ENCODE assay signal across 8 cellular contexts in genomic region chr7:73682745-73683055, GRCh38. TPM values are rescaled to one million over a fixed set of nuclear protein-coding genes. Genes with fewer than 3 reads are reported as not detected.
A peak's percentile ranks its signal among the peaks of the same experiment; 100 is the strongest.
DNase-seq lines count a peak whose midpoint lies in the region; ATAC-seq, FAIRE-seq and TF ChIP-seq lines count a peak whose summit lies in the region.

No MANE protein-coding gene starts in this region.

- WGBS in K562 (ENCODE audit: insufficient coverage, low coverage, missing lambda C conversion rate), result 1% methylated on average over 31 of the region's 33 CpGs
- WGBS in lung, 2 donors, result 1% methylated on average over 31 to 33 of the region's 33 CpGs

- H3K4me3 Mint-ChIP-seq in CD14-positive monocyte, result peak overlapping the region; percentile 97 to 98

- H3K4me2 ChIP-seq in K562 (ENCODE audit: insufficient read depth, low read length), result peak overlapping the region; percentile 94

- no TSS peak for BruUV-seq in K562 (replicated peaks; lab: Mats Ljungman, UMichigan)

- H3K27me3 ChIP-seq in K562 (ENCODE audit: control insufficient read depth in 2 of 2, insufficient read depth in 2 of 2, low read length in 2 of 2), result no peaks in the 10 kb centered on the region
- no peaks in the 10 kb centered on the region for H3K27me3 ChIP-seq in lung (ENCODE audit: control insufficient read depth, insufficient read depth)
- H3K27me3 ChIP-seq in vagina, result no peaks in the 10 kb centered on the region

- in situ Hi-C loops in K562 (cut with MboI), result no loop called here

- H3K36me3 Mint-ChIP-seq in CD14-positive monocyte, result peaks cover 35 to 44% of the 10 kb centered on the region in 2 donors

- 0 out of 2 replicates have a peak, but pooled peaks cover 7% of the 10 kb centered on the region for H4K20me1 ChIP-seq in K562 (replicated peaks; ENCODE audit: control insufficient read depth, insufficient read depth, low read length)

- TF ChIP-seq EP300 in K562 (IDR thresholded peaks at IDR 0.05; ENCODE audit: low read length), result no peak

- H3K9me3 Mint-ChIP-seq in CD14-positive monocyte, result peaks cover 0 to 4% (median 0%) of the 10 kb centered on the region in 7 donors

- CTCF ChIA-PET in K562 (lab: Yijun Ruan, JAX; ENCODE audit: low intra/inter-chr PET ratio), result no interaction called here

- H3K4me1 Mint-ChIP-seq in CD14-positive monocyte, result peaks cover 22% of the 10 kb centered on the region

- intact Hi-C loops in CD14-positive monocyte (cut with micrococcal nuclease) (loop anchor here (5.0 to 10.0 kb wide), 2 partner anchors 55 to 758 kb away; partner anchors contain the start of genes ABHD11 (in 2 of the 2) and POM121 (in 1 of the 2)), K562 (cut with micrococcal nuclease) (loop anchor here (5.0 kb wide), 1 partner anchor 35 kb away; the partner anchor contains the start of gene STX1A), vagina (cut with DNase I) (no loop called here)

- H3K27ac ChIP-seq in K562 (ENCODE audit: extremely low read depth, low read depth, low read length), result peak overlapping the region; percentile 73
- peak overlapping the region; percentile 37 to 96 for H3K27ac ChIP-seq in lung (ENCODE audit: low read depth in 1 of 2, low read length in 1 of 2)
- peak overlapping the region; percentile 70 for H3K27ac ChIP-seq in vagina

- no peaks in the 10 kb centered on the region for H3K9me3 ChIP-seq in K562 (replicated peaks; ENCODE audit: control insufficient read depth, insufficient read depth, low read depth, low read length)
- H3K9me3 ChIP-seq in lung (ENCODE audit: control insufficient read depth in 2 of 2, insufficient read depth in 1 of 2, low read length in 1 of 2), result no peaks in the 10 kb centered on the region
- H3K9me3 ChIP-seq in vagina, result no peaks in the 10 kb centered on the region

- H3K4me1 ChIP-seq in K562 (replicated peaks in 1 of 2; ENCODE audit: control insufficient read depth in 2 of 2, insufficient read depth in 2 of 2, low read length in 2 of 2) (peaks cover 35 to 45% of the 10 kb centered on the region in 2 experiments; a peak in 4 of 5 replicates), lung (ENCODE audit: control insufficient read depth in 2 of 2, insufficient read depth in 2 of 2, low read length in 2 of 2) (peaks cover 7 to 22% of the 10 kb centered on the region in 2 donors), vagina (peaks cover 55% of the 10 kb centered on the region)

- DNase-seq in CD14-positive monocyte (ENCODE audit: low spot score) (no peak), K562 (ENCODE audit: extremely low read depth in 1 of 4, low spot score in 3 of 4) (no peak), lung (ENCODE audit: low spot score) (no peak), vagina (ENCODE audit: extremely low spot score in 2 of 2) (no peak), NCI-H774 (lab: John Stamatoyannopoulos, UW) (no peak), kidney glomerular epithelial cell (lab: John Stamatoyannopoulos, UW) (no peak)

- no peaks in the 10 kb centered on the region for H3K9me1 ChIP-seq in K562 (ENCODE audit: control insufficient read depth, insufficient read depth, low read length)

- peaks cover 83% of the 10 kb centered on the region for H3K79me2 ChIP-seq in K562 (ENCODE audit: control insufficient read depth, insufficient read depth, low read length)

- H3K4me3 ChIP-seq in K562, result peak overlapping the region; percentile 99
- peak overlapping the region; percentile 99 for H3K4me3 ChIP-seq in lung
- peak overlapping the region; percentile 74 to 98 for H3K4me3 ChIP-seq in vagina

- ATAC-seq in HG02870 (IDR thresholded peaks at IDR 0.05; ENCODE audit: unreplicated experiment), result peak; percentile 5
- ATAC-seq in K562, result peak; percentile 10
- ATAC-seq in lung (ENCODE audit: insufficient read depth, low FRiP score), result no peak
- ATAC-seq in HG03432 (IDR thresholded peaks at IDR 0.05; ENCODE audit: unreplicated experiment), result no peak

- H3K27me3 Mint-ChIP-seq in CD14-positive monocyte (ENCODE audit: low read depth in 3 of 3), result peaks cover 0 to 2% (median 1%) of the 10 kb centered on the region in 3 donors

- H3K36me3 ChIP-seq in K562 (ENCODE audit: control insufficient read depth, insufficient read depth, low read length), result peaks cover 60% of the 10 kb centered on the region
- peaks cover 4 to 18% of the 10 kb centered on the region in 2 donors for H3K36me3 ChIP-seq in lung (ENCODE audit: control insufficient read depth in 2 of 2, insufficient read depth in 2 of 2, low read length in 2 of 2)
- peaks cover 0 to 14% of the 10 kb centered on the region in 2 donors for H3K36me3 ChIP-seq in vagina

- peak overlapping the region; percentile 80 to 100 for H3K9ac ChIP-seq in K562 (ENCODE audit: insufficient read depth in 1 of 2, low read depth in 2 of 2, low read length in 2 of 2)

- TF ChIP-seq RAD21 in K562 (CRISPR knock-in tag; conservative IDR thresholded peaks at IDR 0.05 in 1 of 2, IDR thresholded peaks at IDR 0.05 in 1 of 2), result no peak

- TF ChIP-seq POLR2A in K562 (conservative IDR thresholded peaks at IDR 0.05) (no peak), vagina (IDR thresholded peaks at IDR 0.05) (no peak)

- peak overlapping the region; percentile 98 for H2AFZ ChIP-seq in K562 (ENCODE audit: low read depth, low read length)

- POLR2A ChIA-PET in K562 (lab: Yijun Ruan, JAX), result interaction anchor here (0.6 kb wide), 1 partner anchor 162 kb away, joined by 3 read pairs; no protein-coding TSS in a partner anchor

- H3K27ac Mint-ChIP-seq in CD14-positive monocyte, result peak overlapping the region in 6 of 7 donors; percentile 53 to 94 (median 88)

- FAIRE-seq in K562 (lab: Jason Lieb, UNC), result no peak

- no peak for TF ChIP-seq CTCF in CD14-positive monocyte (IDR thresholded peaks at IDR 0.05)
- TF ChIP-seq CTCF in K562 (IDR thresholded peaks at IDR 0.05 in 2 of 3, conservative IDR thresholded peaks at IDR 0.05 in 1 of 3; ENCODE audit: insufficient read depth in 2 of 3, low read depth in 1 of 3, low read length in 3 of 3), result no peak
- TF ChIP-seq CTCF in lung (IDR thresholded peaks at IDR 0.05; ENCODE audit: control extremely low read depth, extremely low read depth), result no peak
- TF ChIP-seq CTCF in vagina (IDR thresholded peaks at IDR 0.05), result no peak

RNA-seq across cellular contexts. Expression of gene DNAJC30, which starts 0.6 kb away (rescaled TPM):
- polyA plus RNA-seq in CD14-positive monocyte (1 to 10 TPM; 3.2 to 5.2 TPM), K562 (2011; rRNA removed) (2.0 and 3.7 TPM in 2 replicates), K562 (2014; fragmentation: Illumina TruSeq; extraction: Trizol) (4.6 and 6.4 TPM in 2 replicates), K562 (2014; fragmentation: Nextera tagmentation; extraction: Ambion mirVana) (1 to 10 TPM; 1.1 to 1.4 TPM), K562 (2014; rRNA removed) (9.2 and 11.4 TPM in 2 replicates), lung (10 to 100 TPM in 1 of 2 donors, 1 to 10 TPM in 1; 8.1 to 10.0 TPM)
- 18.6 and 26.1 TPM in 2 replicates for total RNA-seq in K562 (2011; cell fraction: chromatin; rRNA removed; ENCODE audit: low replicate concordance)
- total RNA-seq in K562 (2011; cell fraction: nucleolus; rRNA removed), result 21.3 and 26.5 TPM in 2 replicates
- 23.2 and 25.1 TPM in 2 replicates for total RNA-seq in K562 (2011; cell fraction: nucleoplasm; rRNA removed)
- total RNA-seq in K562 (2014; rRNA removed) (6.9 and 8.6 TPM in 2 replicates), K562 (2014; rRNA removed; fragmentation: Illumina TruSeq; extraction: Trizol) (3.8 and 4.2 TPM in 2 replicates), K562 (2015; rRNA removed; fragmentation: Illumina TruSeq; extraction: Trizol) (4.4 and 4.6 TPM in 2 replicates), K562 (2021) (10.1 and 11.3 TPM in 2 replicates), lung (10 to 100 TPM in 1 of 2 donors, 1 to 10 TPM in 1; 5.3 to 14.4 TPM), vagina (7.1 TPM)
- 3.2 and 14.7 TPM in 2 replicates for polyA plus RNA-seq in K562 (2011; cell fraction: cytosol; rRNA removed)
- 4.0 and 7.2 TPM in 2 replicates for polyA plus RNA-seq in K562 (2011; cell fraction: nucleus; rRNA removed)
- 5.5 and 7.0 TPM in 2 replicates for polyA plus RNA-seq in K562 (2012)
- 5.5 and 7.9 TPM in 2 replicates for polyA minus RNA-seq in K562 (2011; rRNA and poly(A)+ RNA removed)
- polyA minus RNA-seq in K562 (2011; cell fraction: cytosol; rRNA and poly(A)+ RNA removed), result 3.3 and 3.4 TPM in 2 replicates
- 8.8 and 10.3 TPM in 2 replicates for polyA minus RNA-seq in K562 (2011; cell fraction: nucleus; rRNA and poly(A)+ RNA removed)

RNA-seq across cellular contexts. Expression of gene BUD23, which starts 0.7 kb away (rescaled TPM):
- polyA plus RNA-seq in CD14-positive monocyte, result 10 to 100 TPM; 44.5 to 51.9 TPM
- total RNA-seq in K562 (2011; cell fraction: chromatin; rRNA removed; ENCODE audit: low replicate concordance), result 117 and 181 TPM in 2 replicates
- 113 TPM in 2 replicates for total RNA-seq in K562 (2011; cell fraction: nucleolus; rRNA removed)
- 140 and 171 TPM in 2 replicates for total RNA-seq in K562 (2011; cell fraction: nucleoplasm; rRNA removed)
- 170 and 183 TPM in 2 replicates for total RNA-seq in K562 (2014; rRNA removed)
- 117 and 124 TPM in 2 replicates for total RNA-seq in K562 (2014; rRNA removed; fragmentation: Illumina TruSeq; extraction: Trizol)
- total RNA-seq in K562 (2015; rRNA removed; fragmentation: Illumina TruSeq; extraction: Trizol), result 123 and 128 TPM in 2 replicates
- total RNA-seq in K562 (2021), result 135 and 144 TPM in 2 replicates
- 115 and 168 TPM in 2 replicates for polyA plus RNA-seq in K562 (2011; rRNA removed)
- polyA plus RNA-seq in K562 (2011; cell fraction: cytosol; rRNA removed), result 171 and 217 TPM in 2 replicates
- polyA plus RNA-seq in K562 (2011; cell fraction: nucleus; rRNA removed), result 88.8 and 118 TPM in 2 replicates
- polyA plus RNA-seq in K562 (2012), result 99.9 and 166 TPM in 2 replicates
- 206 and 216 TPM in 2 replicates for polyA plus RNA-seq in K562 (2014; fragmentation: Illumina TruSeq; extraction: Trizol)
- 100 to 1,000 TPM in 1 of 2 experiments, 10 to 100 TPM in 1; 79.5 to 150 TPM for polyA plus RNA-seq in K562 (2014; fragmentation: Nextera tagmentation; extraction: Ambion mirVana)
- polyA plus RNA-seq in K562 (2014; rRNA removed), result 270 and 301 TPM in 2 replicates
- 64.3 and 80.9 TPM in 2 replicates for polyA minus RNA-seq in K562 (2011; rRNA and poly(A)+ RNA removed)
- 39.0 and 45.1 TPM in 2 replicates for polyA minus RNA-seq in K562 (2011; cell fraction: cytosol; rRNA and poly(A)+ RNA removed)
- polyA minus RNA-seq in K562 (2011; cell fraction: nucleus; rRNA and poly(A)+ RNA removed), result 19.1 and 20.2 TPM in 2 replicates
- total RNA-seq in lung, result 10 to 100 TPM; 33.5 to 76.7 TPM
- polyA plus RNA-seq in lung, result 100 to 1,000 TPM in 1 of 2 donors, 10 to 100 TPM in 1; 71.7 to 118 TPM
- total RNA-seq in vagina, result 49.8 TPM

RNA-seq across cellular contexts. Expression of gene VPS37D, which starts 15.1 kb away (rescaled TPM):
- polyA plus RNA-seq in CD14-positive monocyte (not detected), K562 (2011; rRNA removed) (0.84 and 1.6 TPM in 2 replicates), K562 (2014; fragmentation: Illumina TruSeq; extraction: Trizol) (0.39 and 0.42 TPM in 2 replicates), K562 (2014; fragmentation: Nextera tagmentation; extraction: Ambion mirVana) (not detected), K562 (2014; rRNA removed) (1.3 and 2.1 TPM in 2 replicates), lung (1 to 10 TPM in 1 of 2 donors, under 1 TPM in 1; 0.66 to 1.3 TPM)
- 1.3 TPM in 1 of 2 replicates, not detected in the other for total RNA-seq in K562 (2011; cell fraction: chromatin; rRNA removed; ENCODE audit: low replicate concordance)
- total RNA-seq in K562 (2011; cell fraction: nucleolus; rRNA removed), result 0.83 and 1.3 TPM in 2 replicates
- total RNA-seq in K562 (2011; cell fraction: nucleoplasm; rRNA removed), result 0.76 and 0.88 TPM in 2 replicates
- total RNA-seq in K562 (2014; rRNA removed) (2.3 and 2.5 TPM in 2 replicates), K562 (2014; rRNA removed; fragmentation: Illumina TruSeq; extraction: Trizol) (0.26 TPM in 1 of 2 replicates, not detected in the other), K562 (2015; rRNA removed; fragmentation: Illumina TruSeq; extraction: Trizol) (0.25 and 0.38 TPM in 2 replicates), K562 (2021) (1.1 and 1.3 TPM in 2 replicates), lung (1 to 10 TPM; 1.3 to 5.5 TPM), vagina (5.4 TPM)
- polyA plus RNA-seq in K562 (2011; cell fraction: cytosol; rRNA removed), result 1.8 and 2.7 TPM in 2 replicates
- 1.7 TPM in 2 replicates for polyA plus RNA-seq in K562 (2011; cell fraction: nucleus; rRNA removed)
- polyA plus RNA-seq in K562 (2012), result 0.70 and 2.2 TPM in 2 replicates
- polyA minus RNA-seq in K562 (2011; rRNA and poly(A)+ RNA removed), result 0.32 TPM in 1 of 2 replicates, not detected in the other
- polyA minus RNA-seq in K562 (2011; cell fraction: cytosol; rRNA and poly(A)+ RNA removed), result 1.2 and 1.9 TPM in 2 replicates
- polyA minus RNA-seq in K562 (2011; cell fraction: nucleus; rRNA and poly(A)+ RNA removed), result 0.27 and 0.33 TPM in 2 replicates

RNA-seq across cellular contexts. Expression of gene STX1A, which starts 36.8 kb away (rescaled TPM):
- under 1 TPM; 0.27 to 0.37 TPM for polyA plus RNA-seq in CD14-positive monocyte
- 30.3 and 77.9 TPM in 2 replicates for total RNA-seq in K562 (2011; cell fraction: chromatin; rRNA removed; ENCODE audit: low replicate concordance)
- 38.9 and 39.9 TPM in 2 replicates for total RNA-seq in K562 (2011; cell fraction: nucleolus; rRNA removed)
- 23.4 and 25.5 TPM in 2 replicates for total RNA-seq in K562 (2011; cell fraction: nucleoplasm; rRNA removed)
- total RNA-seq in K562 (2014; rRNA removed), result 9.1 and 9.9 TPM in 2 replicates
- 2.3 and 3.9 TPM in 2 replicates for total RNA-seq in K562 (2014; rRNA removed; fragmentation: Illumina TruSeq; extraction: Trizol)
- total RNA-seq in K562 (2015; rRNA removed; fragmentation: Illumina TruSeq; extraction: Trizol), result 6.3 and 9.6 TPM in 2 replicates
- 8.0 and 8.9 TPM in 2 replicates for total RNA-seq in K562 (2021)
- 6.7 and 7.5 TPM in 2 replicates for polyA plus RNA-seq in K562 (2011; rRNA removed)
- 5.7 and 9.2 TPM in 2 replicates for polyA plus RNA-seq in K562 (2011; cell fraction: cytosol; rRNA removed)
- 47.5 and 68.0 TPM in 2 replicates for polyA plus RNA-seq in K562 (2011; cell fraction: nucleus; rRNA removed)
- polyA plus RNA-seq in K562 (2012), result 7.2 and 8.0 TPM in 2 replicates
- polyA plus RNA-seq in K562 (2014; fragmentation: Illumina TruSeq; extraction: Trizol), result 6.1 and 9.9 TPM in 2 replicates
- under 1 TPM; 0.04 to 0.15 TPM for polyA plus RNA-seq in K562 (2014; fragmentation: Nextera tagmentation; extraction: Ambion mirVana)
- 11.7 and 15.1 TPM in 2 replicates for polyA plus RNA-seq in K562 (2014; rRNA removed)
- 14.4 and 26.2 TPM in 2 replicates for polyA minus RNA-seq in K562 (2011; rRNA and poly(A)+ RNA removed)
- polyA minus RNA-seq in K562 (2011; cell fraction: cytosol; rRNA and poly(A)+ RNA removed), result 6.7 and 8.3 TPM in 2 replicates
- 9.0 and 13.7 TPM in 2 replicates for polyA minus RNA-seq in K562 (2011; cell fraction: nucleus; rRNA and poly(A)+ RNA removed)
- total RNA-seq in lung, result 1 to 10 TPM; 7.7 to 8.0 TPM
- 1 to 10 TPM; 4.1 to 7.7 TPM for polyA plus RNA-seq in lung
- 17.2 TPM for total RNA-seq in vagina

RNA-seq across cellular contexts. Expression of gene ABHD11, which starts 55.9 kb away (rescaled TPM):
- polyA plus RNA-seq in CD14-positive monocyte (10 to 100 TPM; 20.3 to 22.1 TPM), K562 (2011; rRNA removed) (18.4 and 18.9 TPM in 2 replicates), K562 (2014; fragmentation: Illumina TruSeq; extraction: Trizol) (25.5 and 26.3 TPM in 2 replicates), K562 (2014; fragmentation: Nextera tagmentation; extraction: Ambion mirVana) (1 to 10 TPM; 7.7 to 8.6 TPM), K562 (2014; rRNA removed) (40.7 and 41.7 TPM in 2 replicates), lung (10 to 100 TPM; 30.5 to 52.9 TPM)
- total RNA-seq in K562 (2011; cell fraction: chromatin; rRNA removed; ENCODE audit: low replicate concordance), result 36.5 and 95.8 TPM in 2 replicates
- 87.9 and 90.7 TPM in 2 replicates for total RNA-seq in K562 (2011; cell fraction: nucleolus; rRNA removed)
- total RNA-seq in K562 (2011; cell fraction: nucleoplasm; rRNA removed), result 50.6 and 64.7 TPM in 2 replicates
- total RNA-seq in K562 (2014; rRNA removed) (44.2 and 52.6 TPM in 2 replicates), K562 (2014; rRNA removed; fragmentation: Illumina TruSeq; extraction: Trizol) (11.7 and 13.2 TPM in 2 replicates), K562 (2015; rRNA removed; fragmentation: Illumina TruSeq; extraction: Trizol) (17.5 and 17.9 TPM in 2 replicates), K562 (2021) (32.6 and 37.3 TPM in 2 replicates), lung (10 to 100 TPM; 22.2 to 50.0 TPM), vagina (23.8 TPM)
- 22.5 and 50.4 TPM in 2 replicates for polyA plus RNA-seq in K562 (2011; cell fraction: cytosol; rRNA removed)
- 22.8 and 51.7 TPM in 2 replicates for polyA plus RNA-seq in K562 (2011; cell fraction: nucleus; rRNA removed)
- polyA plus RNA-seq in K562 (2012), result 24.2 and 35.9 TPM in 2 replicates
- 5.8 and 10.2 TPM in 2 replicates for polyA minus RNA-seq in K562 (2011; rRNA and poly(A)+ RNA removed)
- 7.9 and 9.4 TPM in 2 replicates for polyA minus RNA-seq in K562 (2011; cell fraction: cytosol; rRNA and poly(A)+ RNA removed)
- 33.2 and 40.7 TPM in 2 replicates for polyA minus RNA-seq in K562 (2011; cell fraction: nucleus; rRNA and poly(A)+ RNA removed)

Comparison
In these comparisons a context has a peak if more than half of its experiments do, and no peak if none do; other contexts are left out.
1. ATAC-seq: peak in HG02870 (single experiment) and K562 (single experiment); none in lung (single experiment) and HG03432 (single experiment).
2. Peak in every context shown above with its lines, with median percentiles within 50 percentile points of each other: H3K27ac ChIP-seq and H3K4me3 ChIP-seq.